In genomic region chr5:148372883-148373282, GRCh38 we compare ENCODE assay signal across 20 cellular contexts. TPM values are rescaled to one million over a fixed set of nuclear protein-coding genes. Genes with fewer than 3 reads are reported as not detected.
DNase-seq lines count a peak whose midpoint lies in the region; ATAC-seq and TF ChIP-seq lines count a peak whose summit lies in the region.
"Had no signal": no experiment of that assay in that cellular context is flagged by ENCODE, and none has a peak within 500 bp of the region (broad histone marks: within the 10 kb centered on the region; RNA-seq: fewer than 3 reads in every experiment).

No MANE protein-coding gene starts in this region.

- CTCF ChIA-PET in mammary epithelial cell (lab: Charles Lee; ENCODE audit: low non-redundant PET) = interaction anchor here (0.6 kb wide), 1 partner anchor 192 kb away, joined by 6 read pairs; no protein-coding TSS in a partner anchor

- no peak overlapping the region for H3K27ac ChIP-seq in mammary epithelial cell (ENCODE audit: insufficient read depth, low read depth, low read length)
- H3K27ac ChIP-seq: PC-9, RWPE1 had no signal

- H3K36me3 ChIP-seq in mammary epithelial cell (ENCODE audit: insufficient read depth, low read length) (no peaks in the 10 kb centered on the region), mucosa of descending colon (ENCODE audit: low read depth) (no peaks in the 10 kb centered on the region)

- no peak overlapping the region for H2AFZ ChIP-seq in mammary epithelial cell (ENCODE audit: low read depth, low read length)
- H2AFZ ChIP-seq: PC-9 had no signal

- intact Hi-C loops in mammary epithelial cell (cut with micrococcal nuclease) = loop anchor here (5.0 kb wide), 1 partner anchor 426 kb away; no protein-coding TSS in a partner anchor
- intact Hi-C loops in mucosa of descending colon (cut with DNase I, micrococcal nuclease) = loop anchor here (10.0 kb wide), 1 partner anchor 188 kb away; no protein-coding TSS in a partner anchor

- dilution Hi-C loops in mammary epithelial cell (cut with HindIII; ENCODE audit: low sequenced_read_pairs) = loop anchor here (5.0 kb wide), 1 partner anchor 91 kb away; no protein-coding TSS in a partner anchor

- no peaks in the 10 kb centered on the region for H3K79me2 ChIP-seq in mammary epithelial cell (ENCODE audit: insufficient read depth, low read length)

- ATAC-seq in mucosa of descending colon (peak; percentile 81), HG03135 (IDR thresholded peaks at IDR 0.05; ENCODE audit: unreplicated experiment) (no peak)
- ATAC-seq: CD8-positive, alpha-beta T cell had no signal

- H3K9me3 ChIP-seq in mammary epithelial cell (replicated peaks; ENCODE audit: insufficient read depth, low read length) (no peaks in the 10 kb centered on the region), mucosa of descending colon (peaks cover 8% of the 10 kb centered on the region)

- no peak overlapping the region for H3K4me3 ChIP-seq in mammary epithelial cell (replicated peaks in 1 of 3; ENCODE audit: insufficient read depth in 1 of 3, low read depth in 2 of 3, low read length in 3 of 3)
- no peak overlapping the region for H3K4me3 ChIP-seq in mucosa of descending colon
- H3K4me3 ChIP-seq: BLaER1 treated with 17β-estradiol and CSF1 and Interleukin-3, amounts not matched to agents 10 nM and 100 nM; PC-9 had no signal

- BruUV-seq in mammary epithelial cell (replicated peaks; lab: Mats Ljungman, UMichigan) = no TSS peak

- no peaks in the 10 kb centered on the region for H3K27me3 ChIP-seq in mammary epithelial cell (ENCODE audit: insufficient read depth, low read length)
- H3K27me3 ChIP-seq: BLaER1 treated with 17β-estradiol and CSF1 and Interleukin-3, amounts not matched to agents 10 nM and 100 nM had no signal

- H3K9ac ChIP-seq in mammary epithelial cell (ENCODE audit: insufficient read depth, low read length) = no peak overlapping the region
- H3K9ac ChIP-seq: BLaER1 treated with 17β-estradiol and CSF1 and Interleukin-3, amounts not matched to agents 10 nM and 100 nM had no signal

- TF ChIP-seq CTCF in mammary epithelial cell (conservative IDR thresholded peaks at IDR 0.05 in 1 of 2, IDR thresholded peaks at IDR 0.05 in 1 of 2; ENCODE audit: extremely low read depth in 1 of 2, insufficient read depth in 1 of 2, low read depth in 1 of 2, low read length in 2 of 2) (no peak), mucosa of descending colon (IDR thresholded peaks at IDR 0.05) (no peak)

- peak; percentile 55 for DNase-seq in D341Med (ENCODE audit: low spot score)
- DNase-seq in NCI-H69 (lab: John Stamatoyannopoulos, UW) = peak; percentile 24
- DNase-seq in mammary epithelial cell = peak; percentile 62
- DNase-seq in mucosa of descending colon = no peak
- DNase-seq in iPS-NIHi7 (ENCODE audit: extremely low spot score) = no peak
- DNase-seq in DMS 273 treated with DMSO at 0.1 percent for 48 hours (lab: John Stamatoyannopoulos, UW) = no peak
- no peak for DNase-seq in T1000 (lab: John Stamatoyannopoulos, UW)
- DNase-seq: Calu3; CD8-positive, alpha-beta T cell; DMS79; H9; KG1; NCI-H1417; NCI-H187; NCI-H2227 treated with DMSO at 0.1 percent for 48 hours; NCI-H510A treated with DMSO at 0.1 percent for 48 hours; PC-9 had no signal

- H3K4me1 ChIP-seq in mammary epithelial cell (ENCODE audit: insufficient read depth, low read length) (peaks cover 4% of the 10 kb centered on the region), mucosa of descending colon (ENCODE audit: low read depth) (peaks cover 6% of the 10 kb centered on the region)

- H3K4me2 ChIP-seq in mammary epithelial cell (ENCODE audit: insufficient read depth, low read depth, low read length) = no peak overlapping the region
- H3K4me2 ChIP-seq: PC-9 had no signal

- in situ Hi-C loops in mammary epithelial cell (cut with MboI; ENCODE audit: low sequenced_read_pairs in 2 of 2) = loop anchor here (5.0 kb wide), 1 partner anchor 196 kb away; no protein-coding TSS in a partner anchor

- H4K20me1 ChIP-seq in mammary epithelial cell (ENCODE audit: insufficient read depth, low read length) = no peaks in the 10 kb centered on the region
- H4K20me1 ChIP-seq: BLaER1 treated with 17β-estradiol and CSF1 and Interleukin-3, amounts not matched to agents 10 nM and 100 nM had no signal

RNA-seq across cellular contexts. Expression of gene FBXO38, which starts 10.9 kb away (rescaled TPM):
- 10 to 100 TPM; 37.5 to 64.5 TPM for total RNA-seq in mammary epithelial cell
- polyA plus RNA-seq in mammary epithelial cell = 11.3 TPM
- 107 TPM for polyA minus RNA-seq in mammary epithelial cell
- 10 to 100 TPM; 46.5 to 48.0 (median 46.9) TPM for total RNA-seq in mucosa of descending colon

RNA-seq across cellular contexts. Expression of gene SPINK9, which starts 37.5 kb away (rescaled TPM):
- total RNA-seq in mammary epithelial cell (not detected), mucosa of descending colon (not detected)
- polyA plus RNA-seq in mammary epithelial cell = not detected
- not detected for polyA minus RNA-seq in mammary epithelial cell
- total RNA-seq: Calu3; CD8-positive, alpha-beta T cell; H9; PC-9 had no signal

Comparison
In these comparisons a context has a peak if more than half of its experiments do, and no peak if none do; other contexts are left out.
1. DNase-seq: peak in D341Med (single experiment), NCI-H69 (single experiment) and mammary epithelial cell (single experiment); none in mucosa of descending colon (0 of 3), iPS-NIHi7 (single experiment), DMS 273 treated with DMSO at 0.1 percent for 48 hours (single experiment) and T1000 (single experiment).